In genomic region chr4:126727461-126727860, GRCh38 we compare ENCODE assay signal across 21 cellular contexts.
DNase-seq lines count a peak whose midpoint lies in the region; ATAC-seq, FAIRE-seq and TF ChIP-seq lines count a peak whose summit lies in the region.
"Had no signal": no experiment of that assay in that cellular context is flagged by ENCODE, and none has a peak within 500 bp of the region (broad histone marks: within the 10 kb centered on the region; RNA-seq: fewer than 3 reads in every experiment).

No MANE protein-coding gene starts in this region.

- H2AFZ ChIP-seq in keratinocyte (ENCODE audit: control insufficient read depth, low read length) = no peak overlapping the region

- H3K9ac ChIP-seq in keratinocyte (ENCODE audit: control insufficient read depth, extremely low read depth, insufficient read depth, low read length) = no peak overlapping the region

- H4K20me1 ChIP-seq in keratinocyte (ENCODE audit: control insufficient read depth, extremely low read depth, insufficient read depth, low read length) = no peaks in the 10 kb centered on the region

- H3K4me1 Mint-ChIP-seq in stimulated activated naive CD8-positive, alpha-beta T cell treated with anti-CD3 and anti-CD28 coated beads, Interleukin-15, amount 100 ng/mL, for 72 hours = no peaks in the 10 kb centered on the region
- H3K4me1 Mint-ChIP-seq: activated CD8-positive, alpha-beta memory T cell treated with anti-CD3 and anti-CD28 coated beads, Interleukin-2, amount 10 ng/mL, durations not matched to agents 7 days and 5 days; naive B cell; stimulated activated effector memory CD8-positive, alpha-beta T cell treated with anti-CD3 and anti-CD28 coated beads, Interleukin-12 subunit alpha, Interleukin-12 subunit beta, amount 100 ng/mL, for 72 hours had no signal

- no peak for FAIRE-seq in keratinocyte (lab: Jason Lieb, UNC)
- FAIRE-seq: A549 had no signal

- intact Hi-C loops in right cardiac atrium (cut with DNase I) (no loop called here), left ventricle myocardium superior (cut with micrococcal nuclease) (no loop called here)

- no peaks in the 10 kb centered on the region for H3K9me1 ChIP-seq in keratinocyte (ENCODE audit: control insufficient read depth, extremely low read depth, insufficient read depth, low read length)

- in situ Hi-C loops in brain microvascular endothelial cell (cut with HindIII; ENCODE audit: low pct_ligation_motif_present, low sequenced_read_pairs) = no loop called here

- H3K27ac ChIP-seq in right cardiac atrium (ENCODE audit: low read length) (no peak overlapping the region), brain microvascular endothelial cell (no peak overlapping the region), keratinocyte (ENCODE audit: control insufficient read depth, insufficient read depth, low read length) (no peak overlapping the region), upper lobe of left lung (no peak overlapping the region)
- H3K27ac ChIP-seq: A549 had no signal

- no peaks in the 10 kb centered on the region for H3K9me3 ChIP-seq in right cardiac atrium (ENCODE audit: control insufficient read depth, low read length)
- no peaks in the 10 kb centered on the region for H3K9me3 ChIP-seq in keratinocyte (ENCODE audit: control insufficient read depth, low read depth, low read length)
- H3K9me3 ChIP-seq in upper lobe of left lung = no peaks in the 10 kb centered on the region
- H3K9me3 ChIP-seq: A549 had no signal

- 78% methylated on average over 1 of the region's 1 CpG for WGBS in right cardiac atrium
- 77 to 85% methylated on average over 1 of the region's 1 CpG for WGBS in upper lobe of left lung, 2 donors

- DNase-seq in right cardiac atrium (no peak), left ventricle myocardium superior (no peak), brain microvascular endothelial cell (peak; percentile 29), keratinocyte (ENCODE audit: low read depth, low spot score) (peak; percentile 36), SW480 (ENCODE audit: low spot score) (no peak), upper lobe of left lung (no peak), islet precursor cell (no peak)
- no peak for DNase-seq in stimulated activated naive CD8-positive, alpha-beta T cell treated with anti-CD3 and anti-CD28 coated beads, Interleukin-15, amount 100 ng/mL, for 72 hours
- DNase-seq: activated CD4-positive, alpha-beta T cell treated with anti-CD3 and anti-CD28 coated beads for 1 hour; activated CD8-positive, alpha-beta memory T cell treated with anti-CD3 and anti-CD28 coated beads, Interleukin-2, amount 10 ng/mL, durations not matched to agents 7 days and 5 days; activated effector memory CD4-positive, alpha-beta T cell treated with Interleukin-2 at 50 U/mL for 16 hours; CD8-positive, alpha-beta T cell; effector CD4-positive, alpha-beta T cell; naive B cell; NCI-H1092 treated with DMSO at 0.1 percent for 48 hours; NCI-H2227 treated with DMSO at 0.1 percent for 48 hours; Right ventricle myocardium superior had no signal

- H3K36me3 ChIP-seq in brain microvascular endothelial cell (replicated peaks) (no peaks in the 10 kb centered on the region), keratinocyte (ENCODE audit: control insufficient read depth in 2 of 2, extremely low read depth in 1 of 2, insufficient read depth in 2 of 2, low read length in 2 of 2) (no peaks in the 10 kb centered on the region), upper lobe of left lung (no peaks in the 10 kb centered on the region)

- H3K4me2 ChIP-seq in keratinocyte (ENCODE audit: control insufficient read depth, extremely low read depth, insufficient read depth, low read depth, low read length) = no peak overlapping the region
- H3K4me2 ChIP-seq: A549 had no signal

- H3K79me2 ChIP-seq in keratinocyte (ENCODE audit: control insufficient read depth, insufficient read depth, low read length) = no peaks in the 10 kb centered on the region

- H3K9me3 Mint-ChIP-seq in stimulated activated naive CD8-positive, alpha-beta T cell treated with anti-CD3 and anti-CD28 coated beads, Interleukin-15, amount 100 ng/mL, for 72 hours = peaks cover 0 to 7% of the 10 kb centered on the region in 2 donors
- H3K9me3 Mint-ChIP-seq: brain had no signal

- dilution Hi-C loops in keratinocyte (cut with MboI; ENCODE audit: extremely low pct_ligation_motif_present, low sequenced_read_pairs) = no loop called here

- no peak overlapping the region for H3K4me3 Mint-ChIP-seq in stimulated activated naive CD8-positive, alpha-beta T cell treated with anti-CD3 and anti-CD28 coated beads, Interleukin-15, amount 100 ng/mL, for 72 hours
- H3K4me3 Mint-ChIP-seq: activated CD8-positive, alpha-beta memory T cell treated with anti-CD3 and anti-CD28 coated beads, Interleukin-2, amount 10 ng/mL, durations not matched to agents 7 days and 5 days; brain; CD8-positive, alpha-beta T cell; naive B cell; stimulated activated effector memory CD8-positive, alpha-beta T cell treated with anti-CD3 and anti-CD28 coated beads, Interleukin-12 subunit alpha, Interleukin-12 subunit beta, amount 100 ng/mL, for 72 hours had no signal

- H3K4me1 ChIP-seq in right cardiac atrium (ENCODE audit: control insufficient read depth, insufficient read depth, low read length) = no peaks in the 10 kb centered on the region
- no peaks in the 10 kb centered on the region for H3K4me1 ChIP-seq in keratinocyte (ENCODE audit: control insufficient read depth, extremely low read depth, insufficient read depth, low read length)
- H3K4me1 ChIP-seq in upper lobe of left lung = no peaks in the 10 kb centered on the region
- H3K4me1 ChIP-seq: A549 had no signal

- H3K4me3 ChIP-seq in right cardiac atrium (ENCODE audit: low read length) = no peak overlapping the region
- no peak overlapping the region for H3K4me3 ChIP-seq in brain microvascular endothelial cell (ENCODE audit: low read depth, low read length)
- H3K4me3 ChIP-seq in keratinocyte (ENCODE audit: control insufficient read depth in 2 of 3, extremely low read depth in 1 of 3, insufficient read depth in 2 of 3, low read depth in 1 of 3, low read length in 3 of 3) = no peak overlapping the region
- H3K4me3 ChIP-seq in upper lobe of left lung = no peak overlapping the region
- H3K4me3 ChIP-seq: A549 had no signal

- TF ChIP-seq POLR2A in upper lobe of left lung (IDR thresholded peaks at IDR 0.05) = no peak

- TF ChIP-seq CTCF in brain microvascular endothelial cell (IDR thresholded peaks at IDR 0.05; ENCODE audit: low read depth, low read length, missing control alignments) = no peak
- no peak for TF ChIP-seq CTCF in keratinocyte (optimal IDR thresholded peaks at IDR 0.05 in 1 of 3, IDR thresholded peaks at IDR 0.05 in 1 of 3, conservative IDR thresholded peaks at IDR 0.05 in 1 of 3; ENCODE audit: extremely low read depth in 1 of 3, insufficient read depth in 2 of 3, low read length in 3 of 3)
- TF ChIP-seq CTCF in upper lobe of left lung (IDR thresholded peaks at IDR 0.05) = no peak

- TF ChIP-seq EP300 in upper lobe of left lung (IDR thresholded peaks at IDR 0.05) = no peak

- H3K27ac Mint-ChIP-seq in stimulated activated naive CD8-positive, alpha-beta T cell treated with anti-CD3 and anti-CD28 coated beads, Interleukin-15, amount 100 ng/mL, for 72 hours = no peak overlapping the region
- H3K27ac Mint-ChIP-seq: activated CD8-positive, alpha-beta memory T cell treated with anti-CD3 and anti-CD28 coated beads, Interleukin-2, amount 10 ng/mL, durations not matched to agents 7 days and 5 days; CD8-positive, alpha-beta T cell; naive B cell; progenitor cell of endocrine pancreas; stimulated activated effector memory CD8-positive, alpha-beta T cell treated with anti-CD3 and anti-CD28 coated beads, Interleukin-12 subunit alpha, Interleukin-12 subunit beta, amount 100 ng/mL, for 72 hours had no signal

- H3K27me3 ChIP-seq in right cardiac atrium (ENCODE audit: control insufficient read depth, insufficient read depth) = no peaks in the 10 kb centered on the region
- no peaks in the 10 kb centered on the region for H3K27me3 ChIP-seq in brain microvascular endothelial cell (replicated peaks)
- H3K27me3 ChIP-seq in keratinocyte (ENCODE audit: control insufficient read depth, extremely low read depth, insufficient read depth, low read length) = no peaks in the 10 kb centered on the region
- no peaks in the 10 kb centered on the region for H3K27me3 ChIP-seq in upper lobe of left lung

- ATAC-seq in right cardiac atrium (peak; percentile 24 to 37), left ventricle myocardium superior (no peak), upper lobe of left lung (ENCODE audit: low FRiP score in 2 of 2) (no peak)
- ATAC-seq in stimulated activated naive CD8-positive, alpha-beta T cell treated with anti-CD3 and anti-CD28 coated beads, Interleukin-15, amount 100 ng/mL, for 72 hours = no peak
- ATAC-seq: A549; activated CD8-positive, alpha-beta memory T cell treated with anti-CD3 and anti-CD28 coated beads, Interleukin-2, amount 10 ng/mL, durations not matched to agents 7 days and 5 days; CD8-positive, alpha-beta T cell; stimulated activated effector memory CD8-positive, alpha-beta T cell treated with anti-CD3 and anti-CD28 coated beads, Interleukin-12 subunit alpha, Interleukin-12 subunit beta, amount 100 ng/mL, for 72 hours had no signal

- H3K27me3 Mint-ChIP-seq in stimulated activated naive CD8-positive, alpha-beta T cell treated with anti-CD3 and anti-CD28 coated beads, Interleukin-15, amount 100 ng/mL, for 72 hours = no peaks in the 10 kb centered on the region
- H3K27me3 Mint-ChIP-seq: activated CD8-positive, alpha-beta memory T cell treated with anti-CD3 and anti-CD28 coated beads, Interleukin-2, amount 10 ng/mL, durations not matched to agents 7 days and 5 days; brain; naive B cell; progenitor cell of endocrine pancreas had no signal

Comparison
In these comparisons a context has a peak if more than half of its experiments do, and no peak if none do; other contexts are left out.
1. ATAC-seq: peak in right cardiac atrium (2 of 2); none in left ventricle myocardium superior (single experiment), stimulated activated naive CD8-positive, alpha-beta T cell treated with anti-CD3 and anti-CD28 coated beads, Interleukin-15, amount 100 ng/mL, for 72 hours (single experiment) and upper lobe of left lung (0 of 2).
2. DNase-seq: peak in brain microvascular endothelial cell (single experiment) and keratinocyte (single experiment); none in right cardiac atrium (0 of 3), left ventricle myocardium superior (single experiment), stimulated activated naive CD8-positive, alpha-beta T cell treated with anti-CD3 and anti-CD28 coated beads, Interleukin-15, amount 100 ng/mL, for 72 hours (0 of 2), SW480 (single experiment), upper lobe of left lung (0 of 2) and islet precursor cell (single experiment).